Comparison of ENCODE assay signal across 9 cellular contexts in the genomic region with DNA sequence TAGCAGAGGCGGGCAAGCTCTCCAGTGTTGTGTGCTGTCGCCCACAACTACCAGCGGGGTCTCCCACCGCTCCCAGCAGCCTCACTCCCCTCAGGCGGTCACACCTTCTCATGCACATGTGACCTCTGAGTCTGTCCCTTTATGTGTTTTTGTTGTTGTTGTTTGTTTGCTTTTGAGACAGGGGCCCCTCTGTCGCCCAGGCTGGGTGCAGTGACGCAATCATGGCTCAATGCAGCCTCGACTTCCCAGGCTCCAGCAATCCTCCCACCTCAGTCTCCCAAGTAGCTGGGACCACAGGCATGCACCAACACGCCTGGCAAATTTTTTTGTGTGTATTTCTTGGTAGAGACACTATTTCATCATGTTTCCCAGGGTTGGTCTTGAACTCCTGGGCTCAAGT. TPM values are rescaled to one million over a fixed set of nuclear protein-coding genes. Genes with fewer than 3 reads are reported as not detected.
DNase-seq lines count a peak whose midpoint lies in the region; ATAC-seq and TF ChIP-seq lines count a peak whose summit lies in the region.
"Had no signal": no experiment of that assay in that cellular context is flagged by ENCODE, and none has a peak within 500 bp of the region (broad histone marks: within the 10 kb centered on the region; RNA-seq: fewer than 3 reads in every experiment).

No MANE protein-coding gene starts in this region.

- H3K9me3 Mint-ChIP-seq in chondrocyte (ENCODE audit: low read depth) (no peaks in the 10 kb centered on the region), natural killer cell (no peaks in the 10 kb centered on the region)

- H3K36me3 Mint-ChIP-seq in chondrocyte (ENCODE audit: low read depth) (peaks cover 13% of the 10 kb centered on the region), natural killer cell (no peaks in the 10 kb centered on the region)

- H3K27me3 Mint-ChIP-seq in chondrocyte (ENCODE audit: low read depth) (no peaks in the 10 kb centered on the region), natural killer cell (ENCODE audit: low read depth in 2 of 2) (no peaks in the 10 kb centered on the region)

- H3K27ac Mint-ChIP-seq in chondrocyte (ENCODE audit: unreplicated experiment) = peak overlapping the region; percentile 92
- peak overlapping the region; percentile 85 to 97 for H3K27ac Mint-ChIP-seq in natural killer cell

- no peak overlapping the region for H3K4me3 ChIP-seq in mucosa of descending colon

- intact Hi-C loops in natural killer cell (cut with micrococcal nuclease) = no loop called here
- intact Hi-C loops in mucosa of descending colon (cut with DNase I, micrococcal nuclease) = no loop called here

- TF ChIP-seq CTCF in C4-2B (conservative IDR thresholded peaks at IDR 0.05) (no peak), chondrocyte (IDR thresholded peaks at IDR 0.05) (no peak), natural killer cell (IDR thresholded peaks at IDR 0.05) (no peak), mucosa of descending colon (IDR thresholded peaks at IDR 0.05) (no peak)

- H3K27ac ChIP-seq in C4-2B = peak overlapping the region; percentile 88

- peaks cover 17% of the 10 kb centered on the region for H3K4me1 ChIP-seq in mucosa of descending colon (ENCODE audit: low read depth)

- H3K4me1 Mint-ChIP-seq in chondrocyte (ENCODE audit: low read depth) (peaks cover 46% of the 10 kb centered on the region), natural killer cell (peaks cover 18 to 38% of the 10 kb centered on the region in 2 donors)

- ATAC-seq in natural killer cell = no peak
- no peak for ATAC-seq in HG02623 (IDR thresholded peaks at IDR 0.05; ENCODE audit: unreplicated experiment)
- ATAC-seq in mucosa of descending colon = no peak

- no peaks in the 10 kb centered on the region for H3K9me3 ChIP-seq in mucosa of descending colon

- H3K36me3 ChIP-seq in mucosa of descending colon (ENCODE audit: low read depth) = no peaks in the 10 kb centered on the region

- DNase-seq in LHCN-M2 (ENCODE audit: low read depth) (peak; percentile 15), chondrocyte (ENCODE audit: low spot score) (no peak), natural killer cell (no peak), mucosa of gallbladder (ENCODE audit: low spot score) (no peak), NCI-H2196 treated with DMSO at 0.1 percent for 48 hours (lab: John Stamatoyannopoulos, UW; ENCODE audit: unreplicated experiment) (no peak), mucosa of descending colon (no peak)
- DNase-seq: activated CD4-positive, CD25-positive, alpha-beta regulatory T cell had no signal

- peak overlapping the region; percentile 99 for H3K4me3 Mint-ChIP-seq in chondrocyte (ENCODE audit: unreplicated experiment)
- H3K4me3 Mint-ChIP-seq in natural killer cell = peak overlapping the region; percentile 95

RNA-seq across cellular contexts. Expression of gene CPSF4, which starts 1.5 kb away (rescaled TPM):
- total RNA-seq in LHCN-M2 (2014; rRNA removed) (69.6 and 75.0 TPM in 2 replicates), chondrocyte (25.4 to 36.6 TPM (median 29.0 TPM) in 3 replicates), natural killer cell (10 to 100 TPM; 54.0 to 61.6 (median 54.8) TPM), mucosa of gallbladder (29.0 TPM), mucosa of descending colon (10 to 100 TPM; 23.2 to 33.5 (median 24.8) TPM)
- polyA plus RNA-seq in LHCN-M2 (2012) = 47.0 TPM

RNA-seq across cellular contexts. Expression of gene PTCD1, which starts 1.6 kb away (rescaled TPM):
- total RNA-seq in LHCN-M2 (2014; rRNA removed) = 15.0 and 19.2 TPM in 2 replicates
- 5.8 TPM for polyA plus RNA-seq in LHCN-M2 (2012)
- total RNA-seq in chondrocyte = 4.4 to 5.8 TPM (median 5.4 TPM) in 3 replicates
- 1 to 10 TPM; 5.3 to 6.6 (median 6.4) TPM for total RNA-seq in natural killer cell
- total RNA-seq in mucosa of gallbladder = 4.9 TPM
- 1 to 10 TPM; 4.3 to 9.9 (median 6.6) TPM for total RNA-seq in mucosa of descending colon

RNA-seq across cellular contexts. Expression of gene ATP5MF, which starts 25.8 kb away (rescaled TPM):
- total RNA-seq in LHCN-M2 (2014; rRNA removed) (2,193 and 2,868 TPM in 2 replicates), chondrocyte (225 to 264 TPM (median 239 TPM) in 3 replicates), natural killer cell (100 to 1,000 TPM in 2 of 3 donors, 10 to 100 TPM in 1; 90.8 to 123 (median 111) TPM), mucosa of gallbladder (248 TPM), mucosa of descending colon (100 to 1,000 TPM; 229 to 341 (median 331) TPM)
- 1,989 TPM for polyA plus RNA-seq in LHCN-M2 (2012)

RNA-seq across cellular contexts. Expression of gene BUD31, which starts 31.4 kb away (rescaled TPM):
- 128 and 139 TPM in 2 replicates for total RNA-seq in LHCN-M2 (2014; rRNA removed)
- polyA plus RNA-seq in LHCN-M2 (2012) = 118 TPM
- 88.3 to 120 TPM (median 108 TPM) in 3 replicates for total RNA-seq in chondrocyte
- total RNA-seq in natural killer cell = 100 to 1,000 TPM; 145 to 190 (median 187) TPM
- 77.8 TPM for total RNA-seq in mucosa of gallbladder
- 10 to 100 TPM; 67.3 to 79.5 (median 76.7) TPM for total RNA-seq in mucosa of descending colon

RNA-seq across cellular contexts. Expression of gene PDAP1, which starts 31.8 kb away (rescaled TPM):
- total RNA-seq in LHCN-M2 (2014; rRNA removed) (233 and 265 TPM in 2 replicates), chondrocyte (91.2 to 101 TPM (median 92.2 TPM) in 3 replicates), natural killer cell (10 to 100 TPM; 55.3 to 60.6 (median 59.3) TPM), mucosa of gallbladder (83.7 TPM), mucosa of descending colon (10 to 100 TPM; 72.8 to 90.9 (median 90.7) TPM)
- 260 TPM for polyA plus RNA-seq in LHCN-M2 (2012)
